Comparison of ENCODE assay signal across 25 cellular contexts in the genomic region with DNA sequence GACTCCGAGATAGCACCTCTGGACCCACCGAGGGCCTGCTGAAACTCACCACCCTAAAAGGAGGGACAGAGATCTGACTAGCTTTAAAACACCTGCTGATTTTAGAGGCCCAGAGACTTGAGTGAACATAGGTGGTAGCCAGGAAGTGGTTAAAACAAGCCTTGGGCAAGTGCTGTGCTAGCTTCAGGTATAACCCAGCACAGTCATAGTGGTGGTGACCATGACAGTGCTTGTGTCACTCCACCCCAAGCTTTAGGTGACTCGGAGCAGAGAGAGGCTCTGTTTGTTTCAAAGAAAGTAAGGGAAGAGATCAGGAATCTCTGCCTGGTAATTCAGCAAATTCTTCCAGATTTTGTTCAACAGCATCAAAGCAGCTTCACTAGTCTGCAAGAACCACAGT.
DNase-seq lines count a peak whose midpoint lies in the region; ATAC-seq and TF ChIP-seq lines count a peak whose summit lies in the region.
"Had no signal": no experiment of that assay in that cellular context is flagged by ENCODE, and none has a peak within 500 bp of the region (broad histone marks: within the 10 kb centered on the region; RNA-seq: fewer than 3 reads in every experiment).

No MANE protein-coding gene starts in this region.

- DNase-seq in mammary epithelial cell (peak; percentile 27), MCF 10A (ENCODE audit: unreplicated experiment) (no peak), foreskin keratinocyte (peak; percentile 54 to 65), NCI-H2081 (lab: John Stamatoyannopoulos, UW) (no peak)
- DNase-seq in activated CD8-positive, alpha-beta memory T cell treated with anti-CD3 and anti-CD28 coated beads for 24 hours: no peak
- DNase-seq in stimulated activated naive CD4-positive, alpha-beta T cell treated with Interleukin-2 at 50 U/mL for 16 hours (lab: John Stamatoyannopoulos, UW): no peak
- DNase-seq: ACHN; CD4-positive, alpha-beta T cell; DND-41; IMR-90; Karpas-422; NCI-H1048; NCI-H1417 treated with DMSO at 0.1 percent for 48 hours; NCI-H187 treated with DMSO at 0.1 percent for 48 hours; NCI-H226; NCI-H524 treated with DMSO at 0.1 percent for 48 hours; NCI-H82; SHP77; SW 1271; T-helper 17 cell had no signal

- H3K27ac Mint-ChIP-seq in MCF 10A (ENCODE audit: low read depth, unreplicated experiment): no peak overlapping the region
- H3K27ac Mint-ChIP-seq: CD4-positive, alpha-beta T cell; T-helper 17 cell had no signal

- no peaks in the 10 kb centered on the region for H3K27me3 Mint-ChIP-seq in MCF 10A (ENCODE audit: insufficient read depth, unreplicated experiment)
- H3K27me3 Mint-ChIP-seq: CD4-positive, alpha-beta T cell; T-helper 17 cell had no signal

- ATAC-seq in foreskin keratinocyte (peak; percentile 87), GM21390 (IDR thresholded peaks at IDR 0.05; ENCODE audit: unreplicated experiment) (no peak)
- ATAC-seq: T-helper 17 cell had no signal

- peaks cover 11% of the 10 kb centered on the region for H3K4me1 ChIP-seq in mammary epithelial cell (ENCODE audit: insufficient read depth, low read length)
- H3K4me1 ChIP-seq in foreskin keratinocyte: no peaks in the 10 kb centered on the region
- H3K4me1 ChIP-seq: BLaER1, HAP-1 had no signal

- intact Hi-C loops in mammary epithelial cell (cut with micrococcal nuclease) (no loop called here), MCF 10A (cut with micrococcal nuclease) (no loop called here)

- H3K4me1 Mint-ChIP-seq in MCF 10A (ENCODE audit: insufficient read depth, unreplicated experiment): no peaks in the 10 kb centered on the region
- H3K4me1 Mint-ChIP-seq: T-helper 17 cell had no signal

- H3K36me3 Mint-ChIP-seq in MCF 10A (ENCODE audit: insufficient read depth, unreplicated experiment): no peaks in the 10 kb centered on the region

- no peaks in the 10 kb centered on the region for H4K20me1 ChIP-seq in mammary epithelial cell (ENCODE audit: insufficient read depth, low read length)
- no peaks in the 10 kb centered on the region for H4K20me1 ChIP-seq in SU-DHL-6 (ENCODE audit: low read depth, low read length)
- H4K20me1 ChIP-seq: BLaER1 had no signal

- H3K4me3 ChIP-seq in mammary epithelial cell (replicated peaks in 1 of 3; ENCODE audit: insufficient read depth in 1 of 3, low read depth in 2 of 3, low read length in 3 of 3): no peak overlapping the region
- H3K4me3 ChIP-seq in SU-DHL-6 (ENCODE audit: insufficient read depth, low read length, poor library complexity, severe bottlenecking): no peak overlapping the region
- H3K4me3 ChIP-seq: BLaER1, HAP-1 had no signal

- BruUV-seq in mammary epithelial cell (replicated peaks; lab: Mats Ljungman, UMichigan): no TSS peak
- no TSS peak for BruUV-seq in MCF 10A (replicated peaks; lab: Mats Ljungman, UMichigan)

- H2AFZ ChIP-seq in mammary epithelial cell (ENCODE audit: low read depth, low read length) (peak overlapping the region; percentile 52), SU-DHL-6 (ENCODE audit: low read depth, low read length, severe bottlenecking) (peak overlapping the region; percentile 20)

- H3K4me2 ChIP-seq in mammary epithelial cell (ENCODE audit: insufficient read depth, low read depth, low read length): no peak overlapping the region
- no peak overlapping the region for H3K4me2 ChIP-seq in SU-DHL-6 (ENCODE audit: low read depth, low read length, poor library complexity, severe bottlenecking)
- H3K4me2 ChIP-seq: BLaER1 had no signal

- no peaks in the 10 kb centered on the region for H3K9me2 ChIP-seq in SU-DHL-6 (replicated peaks; ENCODE audit: insufficient read depth, low read length)

- H3K27me3 ChIP-seq in mammary epithelial cell (ENCODE audit: insufficient read depth, low read length) (no peaks in the 10 kb centered on the region), SU-DHL-6 (ENCODE audit: low read length) (no peaks in the 10 kb centered on the region), foreskin keratinocyte (no peaks in the 10 kb centered on the region)
- H3K27me3 ChIP-seq: BLaER1 had no signal

- no peaks in the 10 kb centered on the region for H3K9me3 Mint-ChIP-seq in MCF 10A (ENCODE audit: unreplicated experiment)

- no peaks in the 10 kb centered on the region for H3K9me3 ChIP-seq in mammary epithelial cell (replicated peaks; ENCODE audit: insufficient read depth, low read length)
- no peaks in the 10 kb centered on the region for H3K9me3 ChIP-seq in SU-DHL-6 (ENCODE audit: insufficient read depth, low read length)
- H3K9me3 ChIP-seq: BLaER1, HAP-1 had no signal

- CTCF ChIA-PET in mammary epithelial cell (lab: Charles Lee; ENCODE audit: low non-redundant PET) (no interaction called here), MCF 10A (lab: Yijun Ruan, JAX) (interaction anchor here (0.5 kb wide), 1 partner anchor 94 kb away, joined by 3 read pairs; no protein-coding TSS in a partner anchor)

- H3F3A ChIP-seq in SU-DHL-6 (ENCODE audit: insufficient read depth): peaks cover 7% of the 10 kb centered on the region; the same call in 1 of the 2 replicates

- 75% methylated on average over 3 of the region's 3 CpGs for WGBS in mammary epithelial cell (ENCODE audit: low coverage, missing lambda C conversion rate)

- H3K4me3 Mint-ChIP-seq in MCF 10A (ENCODE audit: unreplicated experiment): no peak overlapping the region
- H3K4me3 Mint-ChIP-seq: CD4-positive, alpha-beta T cell; T-helper 17 cell had no signal

- dilution Hi-C loops in mammary epithelial cell (cut with HindIII; ENCODE audit: low sequenced_read_pairs): no loop called here

- no peak overlapping the region for H3K9ac ChIP-seq in mammary epithelial cell (ENCODE audit: insufficient read depth, low read length)
- no peak overlapping the region for H3K9ac ChIP-seq in SU-DHL-6 (ENCODE audit: low read length)
- H3K9ac ChIP-seq: BLaER1 had no signal

- H3K79me2 ChIP-seq in mammary epithelial cell (ENCODE audit: insufficient read depth, low read length) (no peaks in the 10 kb centered on the region), SU-DHL-6 (ENCODE audit: insufficient read depth, low read length) (no peaks in the 10 kb centered on the region)

- in situ Hi-C loops in mammary epithelial cell (cut with MboI; ENCODE audit: low sequenced_read_pairs in 2 of 2): no loop called here

- no peaks in the 10 kb centered on the region for H3K36me3 ChIP-seq in mammary epithelial cell (ENCODE audit: insufficient read depth, low read length)
- H3K36me3 ChIP-seq in SU-DHL-6 (ENCODE audit: low read length): no peaks in the 10 kb centered on the region
- H3K36me3 ChIP-seq: BLaER1, HAP-1 had no signal

- POLR2A ChIA-PET in MCF 10A (lab: Yijun Ruan, JAX): no interaction called here

- TF ChIP-seq CTCF in mammary epithelial cell (conservative IDR thresholded peaks at IDR 0.05 in 1 of 2, IDR thresholded peaks at IDR 0.05 in 1 of 2; ENCODE audit: extremely low read depth in 1 of 2, insufficient read depth in 1 of 2, low read depth in 1 of 2, low read length in 2 of 2) (no peak), MCF 10A (IDR thresholded peaks at IDR 0.05; ENCODE audit: unreplicated experiment) (no peak), SU-DHL-6 (IDR thresholded peaks at IDR 0.05; ENCODE audit: insufficient read depth, low read length, poor library complexity, severe bottlenecking) (no peak), foreskin keratinocyte (conservative IDR thresholded peaks at IDR 0.05) (no peak)

- H3K27ac ChIP-seq in mammary epithelial cell (ENCODE audit: insufficient read depth, low read depth, low read length) (no peak overlapping the region), SU-DHL-6 (ENCODE audit: low read depth, low read length) (no peak overlapping the region), foreskin keratinocyte (no peak overlapping the region)
- H3K27ac ChIP-seq: 22Rv1, BLaER1 had no signal

Comparison
In these comparisons a context has a peak if more than half of its experiments do, and no peak if none do; other contexts are left out.
1. DNase-seq: peak in mammary epithelial cell (single experiment) and foreskin keratinocyte (2 of 2); none in MCF 10A (single experiment), activated CD8-positive, alpha-beta memory T cell treated with anti-CD3 and anti-CD28 coated beads for 24 hours (single experiment), NCI-H2081 (0 of 2) and stimulated activated naive CD4-positive, alpha-beta T cell treated with Interleukin-2 at 50 U/mL for 16 hours (single experiment).